1 cellular context compared by ENCODE assay signal in genomic region chr4:152500798-152501434, GRCh38.
TF ChIP-seq lines count a peak whose summit lies in the region.

No MANE protein-coding gene starts in this region.

TF ChIP-seq in IMR-90, 13 proteins besides CTCF, POLR2A, EP300 and RAD21 (continued from another document):
- TF ChIP-seq FOS (IDR thresholded peaks at IDR 0.05; ENCODE audit: low read depth, low read length): no peak
- no peak for TF ChIP-seq CEBPB (IDR thresholded peaks at IDR 0.05; ENCODE audit: low read depth, low read length)
- TF ChIP-seq RCOR1 (IDR thresholded peaks at IDR 0.05; ENCODE audit: insufficient replicate concordance, low read length): no peak
- no peak for TF ChIP-seq MAZ (IDR thresholded peaks at IDR 0.05; ENCODE audit: borderline replicate concordance, low read depth, low read length)
- TF ChIP-seq MXI1 (IDR thresholded peaks at IDR 0.05; ENCODE audit: borderline replicate concordance, low read depth, low read length): no peak
- peak; percentile 72 for TF ChIP-seq SMC3 (IDR thresholded peaks at IDR 0.05; ENCODE audit: low read depth, low read length)
- no peak for TF ChIP-seq BHLHE40 (IDR thresholded peaks at IDR 0.05; ENCODE audit: low read depth, low read length)
